8 cellular contexts compared by ENCODE assay signal in genomic region chr18:54946149-54946581, GRCh38. TPM values are rescaled to one million over a fixed set of nuclear protein-coding genes. Genes with fewer than 3 reads are reported as not detected.
A peak's percentile ranks its signal among the peaks of the same experiment; 100 is the strongest.
DNase-seq lines count a peak whose midpoint lies in the region; ATAC-seq, FAIRE-seq and TF ChIP-seq lines count a peak whose summit lies in the region.

No MANE protein-coding gene starts in this region.

- peak; percentile 44 for TF ChIP-seq EP300 in transverse colon (IDR thresholded peaks at IDR 0.05; ENCODE audit: low read depth)

- intact Hi-C loops in transverse colon (cut with DNase I; ENCODE audit: low total_unique reads), result no loop called here

- H3K4me1 Mint-ChIP-seq in activated T-cell treated with anti-CD3 and anti-CD28 coated beads, Interleukin-2, amount 50 U/mL, for 24 hours (ENCODE audit: low read depth), result peaks cover 25% of the 10 kb centered on the region

- no peaks in the 10 kb centered on the region for H3K36me3 Mint-ChIP-seq in activated T-cell treated with anti-CD3 and anti-CD28 coated beads, Interleukin-2, amount 50 U/mL, for 24 hours (ENCODE audit: low read depth)

- H3K27me3 Mint-ChIP-seq in activated T-cell treated with anti-CD3 and anti-CD28 coated beads, Interleukin-2, amount 50 U/mL, for 24 hours, result peaks cover 3% of the 10 kb centered on the region

- WGBS in transverse colon (ENCODE audit: low coverage in 1 of 2), 2 donors, result 12 to 14% methylated on average over 7 of the region's 7 CpGs

- peak; percentile 84 for ATAC-seq in GM21529 (IDR thresholded peaks at IDR 0.05; ENCODE audit: unreplicated experiment)

- peak overlapping the region; percentile 78 for H3K4me3 Mint-ChIP-seq in activated T-cell treated with anti-CD3 and anti-CD28 coated beads, Interleukin-2, amount 50 U/mL, for 24 hours

- peak overlapping the region; percentile 85 for H3K27ac Mint-ChIP-seq in activated T-cell treated with anti-CD3 and anti-CD28 coated beads, Interleukin-2, amount 50 U/mL, for 24 hours

- in situ Hi-C loops in transverse colon (cut with MboI; ENCODE audit: low pct_ligation_motif_present in 1 of 4, low pct_unique_long_range_greater_than_20kb in 1 of 4, low sequenced_read_pairs in 3 of 4), result no loop called here

- H3K36me3 ChIP-seq in right atrium auricular region, result no peaks in the 10 kb centered on the region
- no peaks in the 10 kb centered on the region for H3K36me3 ChIP-seq in transverse colon

- no peak for FAIRE-seq in HTR-8/SVneo (lab: Jason Lieb, UNC)

- H3K27ac ChIP-seq in right atrium auricular region (peak overlapping the region; percentile 6 to 12), transverse colon (peak overlapping the region; percentile 73 to 82 (median 78))

- H3K27me3 ChIP-seq in right atrium auricular region (no peaks in the 10 kb centered on the region), transverse colon (no peaks in the 10 kb centered on the region)

- TF ChIP-seq POLR2A in transverse colon (IDR thresholded peaks at IDR 0.05), result no peak

- no peaks in the 10 kb centered on the region for H3K9me3 ChIP-seq in right atrium auricular region
- no peaks in the 10 kb centered on the region for H3K9me3 ChIP-seq in transverse colon

- peaks cover 0 to 19% of the 10 kb centered on the region in 2 donors for H3K4me1 ChIP-seq in right atrium auricular region
- H3K4me1 ChIP-seq in transverse colon, result peaks cover 0 to 46% (median 35%) of the 10 kb centered on the region in 4 donors

- peak; percentile 4 for DNase-seq in GM12864 (ENCODE audit: low read depth)
- DNase-seq in HTR-8/SVneo (ENCODE audit: insufficient read length, low spot score), result peak; percentile 11
- DNase-seq in activated T-cell treated with anti-CD3 and anti-CD28 coated beads, Interleukin-2, amount 50 U/mL, for 24 hours, result peak; percentile 48
- peak; percentile 69 for DNase-seq in right atrium auricular region (ENCODE audit: low spot score)
- DNase-seq in transverse colon, result peak; percentile 83
- DNase-seq in SHP77 (lab: John Stamatoyannopoulos, UW), result no peak
- no peak for DNase-seq in T1000 (lab: John Stamatoyannopoulos, UW)

- H3K4me3 ChIP-seq in GM12864 (ENCODE audit: low read depth, low read length) (peak overlapping the region; percentile 54), right atrium auricular region (peak overlapping the region; percentile 27 to 46), transverse colon (peak overlapping the region in 3 of 4 donors; percentile 17 to 46 (median 19))

- no peaks in the 10 kb centered on the region for H3K9me3 Mint-ChIP-seq in activated T-cell treated with anti-CD3 and anti-CD28 coated beads, Interleukin-2, amount 50 U/mL, for 24 hours

- no peak for TF ChIP-seq CTCF in GM12864 (IDR thresholded peaks at IDR 0.05; ENCODE audit: low read depth, low read length, missing control alignments)
- no peak for TF ChIP-seq CTCF in right atrium auricular region (IDR thresholded peaks at IDR 0.05)
- no peak for TF ChIP-seq CTCF in transverse colon (IDR thresholded peaks at IDR 0.05)

RNA-seq across cellular contexts. Expression of gene CCDC68, which starts 13.1 kb away (rescaled TPM):
- total RNA-seq in right atrium auricular region (1 to 10 TPM; 7.3 to 8.0 TPM), transverse colon (100 to 1,000 TPM in 1 of 4 donors, 10 to 100 TPM in 3; 24.9 to 109 (median 78.2) TPM)

Comparison
In these comparisons a context has a peak if more than half of its experiments do, and no peak if none do; other contexts are left out.
1. DNase-seq: peak in GM12864 (single experiment), HTR-8/SVneo (single experiment), activated T-cell treated with anti-CD3 and anti-CD28 coated beads, Interleukin-2, amount 50 U/mL, for 24 hours (single experiment), right atrium auricular region (single experiment) and transverse colon (single experiment); none in SHP77 (0 of 2) and T1000 (single experiment).
2. Peak in every context shown above with its lines, with median percentiles within 50 percentile points of each other: H3K4me3 ChIP-seq.